Comparison of ENCODE assay signal across 2 cellular contexts in the genomic region with DNA sequence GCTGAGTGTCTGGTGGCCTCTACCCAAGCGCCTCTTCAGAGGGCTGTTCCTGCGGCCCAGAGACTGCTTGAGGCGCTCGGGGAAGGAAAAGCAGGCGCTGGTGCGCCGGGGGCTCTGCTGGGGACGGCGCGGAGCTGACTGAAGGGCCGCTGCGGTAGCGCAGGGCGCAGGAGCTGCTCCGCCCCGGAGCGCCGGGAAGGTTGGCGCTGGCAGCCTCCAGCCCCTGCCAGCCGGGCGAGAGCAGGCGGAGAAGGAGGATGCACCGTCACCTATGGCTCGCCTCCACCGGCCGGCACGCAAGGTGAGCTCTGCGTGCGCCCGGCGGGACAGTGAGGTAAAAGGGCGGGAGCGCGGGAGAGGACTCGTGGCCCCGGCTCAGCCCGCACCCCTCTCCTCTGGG.
DNase-seq lines count a peak whose midpoint lies in the region; ATAC-seq, FAIRE-seq and TF ChIP-seq lines count a peak whose summit lies in the region.
"Not testable (repeated sequence)": the region's sequence is repeated elsewhere in the genome, so short reads cannot be mapped to it uniquely, and the experiment has no call there.

No MANE protein-coding gene starts in this region.

- peak; percentile 62 for ATAC-seq in RWPE2 (ENCODE audit: low read depth)

- not testable (repeated sequence) for H3K9me3 ChIP-seq in RWPE2 (ENCODE audit: severe bottlenecking)

- not testable (repeated sequence) for H3K27me3 ChIP-seq in RWPE2 (ENCODE audit: insufficient read depth, poor library complexity, severe bottlenecking)

- TF ChIP-seq CTCF in RWPE2 (IDR thresholded peaks at IDR 0.05; ENCODE audit: poor library complexity, severe bottlenecking): not testable (repeated sequence)

- H3K4me1 ChIP-seq in RWPE2 (ENCODE audit: insufficient read depth, poor library complexity, severe bottlenecking): not testable (repeated sequence)

- not testable (repeated sequence) for H3K27ac ChIP-seq in RWPE2 (ENCODE audit: poor library complexity, severe bottlenecking)

- DNase-seq in RWPE2 (ENCODE audit: low spot score); urothelium cell line (ENCODE audit: low spot score): not testable (repeated sequence)

- not testable (repeated sequence) for H3K4me3 ChIP-seq in RWPE2 (ENCODE audit: severe bottlenecking)

- H3K36me3 ChIP-seq in RWPE2 (ENCODE audit: low read depth): not testable (repeated sequence)

- FAIRE-seq in urothelium cell line (lab: Jason Lieb, UNC): peak; percentile 17
